In genomic region chr14:92844220-92844619, GRCh38 we compare ENCODE assay signal across 14 cellular contexts. TPM values are rescaled to one million over a fixed set of nuclear protein-coding genes. Genes with fewer than 3 reads are reported as not detected.
DNase-seq lines count a peak whose midpoint lies in the region; ATAC-seq lines count a peak whose summit lies in the region.
"Had no signal": no experiment of that assay in that cellular context is flagged by ENCODE, and none has a peak within 500 bp of the region (broad histone marks: within the 10 kb centered on the region; RNA-seq: fewer than 3 reads in every experiment).

No MANE protein-coding gene starts in this region.

- H3K9me3 Mint-ChIP-seq in activated naive CD4-positive, alpha-beta T cell treated with anti-CD3 and anti-CD28 coated beads for 36 hours, result peaks cover 5% of the 10 kb centered on the region
- peaks cover 2% of the 10 kb centered on the region for H3K9me3 Mint-ChIP-seq in activated naive CD4-positive, alpha-beta T cell treated with anti-CD3 and anti-CD28 coated beads, Interleukin-2, amount 10 ng/mL, durations not matched to agents 7 days and 5 days
- H3K9me3 Mint-ChIP-seq in activated naive CD4-positive, alpha-beta T cell treated with anti-CD3 and anti-CD28 coated beads, Interleukin-2, amount 50 U/mL, for 72 hours, result peaks cover 4 to 5% of the 10 kb centered on the region in 2 donors
- H3K9me3 Mint-ChIP-seq in stimulated activated naive B cell treated with anti-CD40 and anti-IgM and Interleukin-4, amounts not matched to agents 10 μg/mL and 1 μg/mL and 100 μg/mL, for 72 hours, result peaks cover 5 to 7% of the 10 kb centered on the region in 2 donors
- H3K9me3 Mint-ChIP-seq: central memory CD8-positive, alpha-beta T cell had no signal

- no peak overlapping the region for H3K4me3 Mint-ChIP-seq in activated naive CD4-positive, alpha-beta T cell treated with anti-CD3 and anti-CD28 coated beads for 36 hours
- H3K4me3 Mint-ChIP-seq in activated naive CD4-positive, alpha-beta T cell treated with anti-CD3 and anti-CD28 coated beads, Interleukin-2, amount 10 ng/mL, durations not matched to agents 7 days and 5 days, result no peak overlapping the region
- peak overlapping the region; percentile 70 to 81 for H3K4me3 Mint-ChIP-seq in stimulated activated naive B cell treated with anti-CD40 and anti-IgM and Interleukin-4, amounts not matched to agents 10 μg/mL and 1 μg/mL and 100 μg/mL, for 72 hours
- H3K4me3 Mint-ChIP-seq: central memory CD8-positive, alpha-beta T cell; neural progenitor cell had no signal

- ATAC-seq in GM21786 (IDR thresholded peaks at IDR 0.05; ENCODE audit: unreplicated experiment) (peak; percentile 46), GM18517 (IDR thresholded peaks at IDR 0.05; ENCODE audit: unreplicated experiment) (no peak), HG02852 (IDR thresholded peaks at IDR 0.05; ENCODE audit: unreplicated experiment) (no peak)
- peak; percentile 65 to 75 for ATAC-seq in activated naive CD4-positive, alpha-beta T cell treated with anti-CD3 and anti-CD28 coated beads, Interleukin-2, amount 50 U/mL, for 72 hours
- peak; percentile 83 for ATAC-seq in stimulated activated naive B cell treated with anti-CD40 and anti-IgM and Interleukin-4, amounts not matched to agents 10 μg/mL and 1 μg/mL and 100 μg/mL, for 72 hours (replicated peaks)

- CTCF ChIA-PET in activated naive CD4-positive, alpha-beta T cell treated with anti-CD3 and anti-CD28 coated beads for 36 hours (lab: Charles Lee), result no interaction called here
- CTCF ChIA-PET in activated naive CD4-positive, alpha-beta T cell treated with anti-CD3 and anti-CD28 coated beads, Interleukin-2, amount 10 ng/mL, durations not matched to agents 7 days and 5 days (lab: Charles Lee), result no interaction called here

- peak overlapping the region; percentile 20 for H3K27ac Mint-ChIP-seq in activated naive CD4-positive, alpha-beta T cell treated with anti-CD3 and anti-CD28 coated beads for 36 hours
- no peak overlapping the region for H3K27ac Mint-ChIP-seq in activated naive CD4-positive, alpha-beta T cell treated with anti-CD3 and anti-CD28 coated beads, Interleukin-2, amount 10 ng/mL, durations not matched to agents 7 days and 5 days
- H3K27ac Mint-ChIP-seq in activated naive CD4-positive, alpha-beta T cell treated with anti-CD3 and anti-CD28 coated beads, Interleukin-2, amount 50 U/mL, for 72 hours, result peak overlapping the region in 1 of 2 donors; percentile 88
- peak overlapping the region; percentile 99 for H3K27ac Mint-ChIP-seq in stimulated activated naive B cell treated with anti-CD40 and anti-IgM and Interleukin-4, amounts not matched to agents 10 μg/mL and 1 μg/mL and 100 μg/mL, for 72 hours
- H3K27ac Mint-ChIP-seq: neural progenitor cell had no signal

- peaks cover 43% of the 10 kb centered on the region for H3K4me1 Mint-ChIP-seq in activated naive CD4-positive, alpha-beta T cell treated with anti-CD3 and anti-CD28 coated beads for 36 hours (ENCODE audit: low read depth)
- H3K4me1 Mint-ChIP-seq in activated naive CD4-positive, alpha-beta T cell treated with anti-CD3 and anti-CD28 coated beads, Interleukin-2, amount 10 ng/mL, durations not matched to agents 7 days and 5 days, result peaks cover 27% of the 10 kb centered on the region
- peaks cover 38 to 68% of the 10 kb centered on the region in 2 donors for H3K4me1 Mint-ChIP-seq in stimulated activated naive B cell treated with anti-CD40 and anti-IgM and Interleukin-4, amounts not matched to agents 10 μg/mL and 1 μg/mL and 100 μg/mL, for 72 hours
- H3K4me1 Mint-ChIP-seq: neural progenitor cell had no signal

- intact Hi-C loops in activated naive CD4-positive, alpha-beta T cell treated with anti-CD3 and anti-CD28 coated beads for 36 hours (cut with micrococcal nuclease), result no loop called here
- intact Hi-C loops in posterior vena cava (cut with DNase I), result no loop called here

- H3K27me3 Mint-ChIP-seq in activated naive CD4-positive, alpha-beta T cell treated with anti-CD3 and anti-CD28 coated beads for 36 hours (ENCODE audit: low read depth), result no peaks in the 10 kb centered on the region
- no peaks in the 10 kb centered on the region for H3K27me3 Mint-ChIP-seq in activated naive CD4-positive, alpha-beta T cell treated with anti-CD3 and anti-CD28 coated beads, Interleukin-2, amount 10 ng/mL, durations not matched to agents 7 days and 5 days
- no peaks in the 10 kb centered on the region for H3K27me3 Mint-ChIP-seq in stimulated activated naive B cell treated with anti-CD40 and anti-IgM and Interleukin-4, amounts not matched to agents 10 μg/mL and 1 μg/mL and 100 μg/mL, for 72 hours
- H3K27me3 Mint-ChIP-seq: central memory CD8-positive, alpha-beta T cell had no signal

- peak; percentile 46 for DNase-seq in activated naive CD4-positive, alpha-beta T cell treated with anti-CD3 and anti-CD28 coated beads for 36 hours
- no peak for DNase-seq in activated naive CD4-positive, alpha-beta T cell treated with anti-CD3 and anti-CD28 coated beads, Interleukin-2, amount 10 ng/mL, durations not matched to agents 7 days and 5 days
- no peak for DNase-seq in activated naive CD4-positive, alpha-beta T cell treated with anti-CD3 and anti-CD28 coated beads, Interleukin-2, amount 50 U/mL, for 72 hours (ENCODE audit: low spot score in 2 of 2)
- DNase-seq in stimulated activated naive B cell treated with anti-CD40 and anti-IgM and Interleukin-4, amounts not matched to agents 10 μg/mL and 1 μg/mL and 100 μg/mL, for 72 hours, result peak; percentile 80
- no peak for DNase-seq in posterior vena cava (ENCODE audit: low spot score)
- DNase-seq: mesendoderm, NCI-H82, right lobe of liver, T-helper 1 cell had no signal

- peaks cover 15% of the 10 kb centered on the region for H3K36me3 Mint-ChIP-seq in activated naive CD4-positive, alpha-beta T cell treated with anti-CD3 and anti-CD28 coated beads for 36 hours (ENCODE audit: low read depth)
- peaks cover 15% of the 10 kb centered on the region for H3K36me3 Mint-ChIP-seq in activated naive CD4-positive, alpha-beta T cell treated with anti-CD3 and anti-CD28 coated beads, Interleukin-2, amount 10 ng/mL, durations not matched to agents 7 days and 5 days
- H3K36me3 Mint-ChIP-seq in activated naive CD4-positive, alpha-beta T cell treated with anti-CD3 and anti-CD28 coated beads, Interleukin-2, amount 50 U/mL, for 72 hours, result peaks cover 4 to 7% of the 10 kb centered on the region in 2 donors
- peaks cover 30 to 32% of the 10 kb centered on the region in 2 donors for H3K36me3 Mint-ChIP-seq in stimulated activated naive B cell treated with anti-CD40 and anti-IgM and Interleukin-4, amounts not matched to agents 10 μg/mL and 1 μg/mL and 100 μg/mL, for 72 hours
- H3K36me3 Mint-ChIP-seq: neural progenitor cell had no signal

RNA-seq across cellular contexts. Expression of gene GOLGA5, which starts 50.1 kb away (rescaled TPM):
- total RNA-seq in activated naive CD4-positive, alpha-beta T cell treated with anti-CD3 and anti-CD28 coated beads for 36 hours, result 10 to 100 TPM; 14.5 to 14.7 TPM
- total RNA-seq in activated naive CD4-positive, alpha-beta T cell treated with anti-CD3 and anti-CD28 coated beads, Interleukin-2, amount 50 U/mL, for 72 hours, result 10 to 100 TPM; 13.5 to 17.6 TPM
- total RNA-seq in posterior vena cava, result 10 to 100 TPM; 39.4 to 42.9 TPM

Comparison
In these comparisons a context has a peak if more than half of its experiments do, and no peak if none do; other contexts are left out.
1. DNase-seq: peak in activated naive CD4-positive, alpha-beta T cell treated with anti-CD3 and anti-CD28 coated beads for 36 hours (single experiment) and stimulated activated naive B cell treated with anti-CD40 and anti-IgM and Interleukin-4, amounts not matched to agents 10 μg/mL and 1 μg/mL and 100 μg/mL, for 72 hours (single experiment); none in activated naive CD4-positive, alpha-beta T cell treated with anti-CD3 and anti-CD28 coated beads, Interleukin-2, amount 10 ng/mL, durations not matched to agents 7 days and 5 days (single experiment), activated naive CD4-positive, alpha-beta T cell treated with anti-CD3 and anti-CD28 coated beads, Interleukin-2, amount 50 U/mL, for 72 hours (0 of 2) and posterior vena cava (single experiment).
2. H3K4me3 Mint-ChIP-seq: peak in stimulated activated naive B cell treated with anti-CD40 and anti-IgM and Interleukin-4, amounts not matched to agents 10 μg/mL and 1 μg/mL and 100 μg/mL, for 72 hours (2 of 2); none in activated naive CD4-positive, alpha-beta T cell treated with anti-CD3 and anti-CD28 coated beads for 36 hours (single experiment) and activated naive CD4-positive, alpha-beta T cell treated with anti-CD3 and anti-CD28 coated beads, Interleukin-2, amount 10 ng/mL, durations not matched to agents 7 days and 5 days (single experiment).
3. ATAC-seq: peak in GM21786 (single experiment), activated naive CD4-positive, alpha-beta T cell treated with anti-CD3 and anti-CD28 coated beads, Interleukin-2, amount 50 U/mL, for 72 hours (2 of 2) and stimulated activated naive B cell treated with anti-CD40 and anti-IgM and Interleukin-4, amounts not matched to agents 10 μg/mL and 1 μg/mL and 100 μg/mL, for 72 hours (2 of 2); none in GM18517 (single experiment) and HG02852 (single experiment).